Comparison of ENCODE assay signal across 2 cellular contexts in the genomic region with DNA sequence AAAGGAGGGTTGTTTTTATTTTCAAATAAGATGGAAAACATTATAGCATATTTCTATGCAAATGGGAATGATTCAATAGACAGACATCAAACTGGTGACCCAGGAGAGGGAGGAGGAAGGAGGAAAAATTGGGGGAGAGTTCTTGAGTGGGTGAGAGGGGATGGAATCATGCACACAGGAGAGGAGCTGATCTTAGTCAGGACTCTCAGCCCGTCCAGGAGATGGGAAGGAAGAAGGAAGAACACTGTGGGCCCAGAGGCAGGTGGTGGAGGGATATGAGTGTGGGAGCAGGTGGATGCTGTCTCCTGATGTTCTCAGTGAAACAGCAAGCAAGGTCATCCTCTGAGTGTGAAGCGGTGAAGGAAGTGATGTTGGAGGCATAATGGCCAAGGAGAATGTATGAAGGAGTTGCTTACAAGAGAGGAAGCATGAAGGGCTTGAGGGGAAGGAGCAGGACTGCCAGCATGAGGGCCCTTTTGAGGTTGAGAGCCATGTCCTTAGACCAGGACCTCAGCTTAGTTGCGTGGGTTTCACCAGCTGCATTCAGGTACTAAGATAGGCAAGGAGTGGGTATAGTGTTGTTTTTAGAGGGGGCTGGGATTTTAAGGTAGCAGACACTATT.
TF ChIP-seq lines count a peak whose summit lies in the region.

No MANE protein-coding gene starts in this region.

TF ChIP-seq in GM23338, 12 proteins besides CTCF, POLR2A, EP300 and RAD21 (continued from another document):
- TF ChIP-seq, protein P1, sequence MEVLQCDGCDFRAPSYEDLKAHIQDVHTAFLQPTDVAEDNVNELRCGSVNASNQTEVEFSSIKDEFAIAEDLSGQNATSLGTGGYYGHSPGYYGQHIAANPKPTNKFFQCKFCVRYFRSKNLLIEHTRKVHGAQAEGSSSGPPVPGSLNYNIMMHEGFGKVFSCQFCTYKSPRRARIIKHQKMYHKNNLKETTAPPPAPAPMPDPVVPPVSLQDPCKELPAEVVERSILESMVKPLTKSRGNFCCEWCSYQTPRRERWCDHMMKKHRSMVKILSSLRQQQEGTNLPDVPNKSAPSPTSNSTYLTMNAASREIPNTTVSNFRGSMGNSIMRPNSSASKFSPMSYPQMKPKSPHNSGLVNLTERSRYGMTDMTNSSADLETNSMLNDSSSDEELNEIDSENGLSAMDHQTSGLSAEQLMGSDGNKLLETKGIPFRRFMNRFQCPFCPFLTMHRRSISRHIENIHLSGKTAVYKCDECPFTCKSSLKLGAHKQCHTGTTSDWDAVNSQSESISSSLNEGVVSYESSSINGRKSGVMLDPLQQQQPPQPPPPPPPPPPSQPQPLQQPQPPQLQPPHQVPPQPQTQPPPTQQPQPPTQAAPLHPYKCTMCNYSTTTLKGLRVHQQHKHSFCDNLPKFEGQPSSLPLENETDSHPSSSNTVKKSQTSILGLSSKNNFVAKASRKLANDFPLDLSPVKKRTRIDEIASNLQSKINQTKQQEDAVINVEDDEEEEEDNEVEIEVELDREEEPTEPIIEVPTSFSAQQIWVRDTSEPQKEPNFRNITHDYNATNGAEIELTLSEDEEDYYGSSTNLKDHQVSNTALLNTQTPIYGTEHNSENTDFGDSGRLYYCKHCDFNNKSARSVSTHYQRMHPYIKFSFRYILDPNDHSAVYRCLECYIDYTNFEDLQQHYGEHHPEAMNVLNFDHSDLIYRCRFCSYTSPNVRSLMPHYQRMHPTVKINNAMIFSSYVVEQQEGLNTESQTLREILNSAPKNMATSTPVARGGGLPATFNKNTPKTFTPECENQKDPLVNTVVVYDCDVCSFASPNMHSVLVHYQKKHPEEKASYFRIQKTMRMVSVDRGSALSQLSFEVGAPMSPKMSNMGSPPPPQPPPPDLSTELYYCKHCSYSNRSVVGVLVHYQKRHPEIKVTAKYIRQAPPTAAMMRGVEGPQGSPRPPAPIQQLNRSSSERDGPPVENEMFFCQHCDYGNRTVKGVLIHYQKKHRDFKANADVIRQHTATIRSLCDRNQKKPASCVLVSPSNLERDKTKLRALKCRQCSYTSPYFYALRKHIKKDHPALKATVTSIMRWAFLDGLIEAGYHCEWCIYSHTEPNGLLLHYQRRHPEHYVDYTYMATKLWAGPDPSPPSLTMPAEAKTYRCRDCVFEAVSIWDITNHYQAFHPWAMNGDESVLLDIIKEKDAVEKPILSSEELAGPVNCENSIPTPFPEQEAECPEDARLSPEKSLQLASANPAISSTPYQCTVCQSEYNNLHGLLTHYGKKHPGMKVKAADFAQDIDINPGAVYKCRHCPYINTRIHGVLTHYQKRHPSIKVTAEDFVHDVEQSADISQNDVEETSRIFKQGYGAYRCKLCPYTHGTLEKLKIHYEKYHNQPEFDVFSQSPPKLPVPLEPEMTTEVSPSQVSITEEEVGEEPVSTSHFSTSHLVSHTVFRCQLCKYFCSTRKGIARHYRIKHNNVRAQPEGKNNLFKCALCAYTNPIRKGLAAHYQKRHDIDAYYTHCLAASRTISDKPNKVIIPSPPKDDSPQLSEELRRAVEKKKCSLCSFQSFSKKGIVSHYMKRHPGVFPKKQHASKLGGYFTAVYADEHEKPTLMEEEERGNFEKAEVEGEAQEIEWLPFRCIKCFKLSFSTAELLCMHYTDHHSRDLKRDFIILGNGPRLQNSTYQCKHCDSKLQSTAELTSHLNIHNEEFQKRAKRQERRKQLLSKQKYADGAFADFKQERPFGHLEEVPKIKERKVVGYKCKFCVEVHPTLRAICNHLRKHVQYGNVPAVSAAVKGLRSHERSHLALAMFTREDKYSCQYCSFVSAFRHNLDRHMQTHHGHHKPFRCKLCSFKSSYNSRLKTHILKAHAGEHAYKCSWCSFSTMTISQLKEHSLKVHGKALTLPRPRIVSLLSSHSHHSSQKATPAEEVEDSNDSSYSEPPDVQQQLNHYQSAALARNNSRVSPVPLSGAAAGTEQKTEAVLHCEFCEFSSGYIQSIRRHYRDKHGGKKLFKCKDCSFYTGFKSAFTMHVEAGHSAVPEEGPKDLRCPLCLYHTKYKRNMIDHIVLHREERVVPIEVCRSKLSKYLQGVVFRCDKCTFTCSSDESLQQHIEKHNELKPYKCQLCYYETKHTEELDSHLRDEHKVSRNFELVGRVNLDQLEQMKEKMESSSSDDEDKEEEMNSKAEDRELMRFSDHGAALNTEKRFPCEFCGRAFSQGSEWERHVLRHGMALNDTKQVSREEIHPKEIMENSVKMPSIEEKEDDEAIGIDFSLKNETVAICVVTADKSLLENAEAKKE (CRISPR knock-in tag; IDR thresholded peaks at IDR 0.05) = no peak
- TF ChIP-seq EZH2phosphoT487 (IDR thresholded peaks at IDR 0.05; ENCODE audit: unreplicated experiment) (no peak), ZNF331 (CRISPR knock-in tag; IDR thresholded peaks at IDR 0.05; ENCODE audit: low read depth) (no peak), JUNB (IDR thresholded peaks at IDR 0.05; ENCODE audit: unreplicated experiment) (no peak), POLR2AphosphoS5 (IDR thresholded peaks at IDR 0.05; ENCODE audit: low read depth) (no peak)
- TF ChIP-seq, protein P2, sequence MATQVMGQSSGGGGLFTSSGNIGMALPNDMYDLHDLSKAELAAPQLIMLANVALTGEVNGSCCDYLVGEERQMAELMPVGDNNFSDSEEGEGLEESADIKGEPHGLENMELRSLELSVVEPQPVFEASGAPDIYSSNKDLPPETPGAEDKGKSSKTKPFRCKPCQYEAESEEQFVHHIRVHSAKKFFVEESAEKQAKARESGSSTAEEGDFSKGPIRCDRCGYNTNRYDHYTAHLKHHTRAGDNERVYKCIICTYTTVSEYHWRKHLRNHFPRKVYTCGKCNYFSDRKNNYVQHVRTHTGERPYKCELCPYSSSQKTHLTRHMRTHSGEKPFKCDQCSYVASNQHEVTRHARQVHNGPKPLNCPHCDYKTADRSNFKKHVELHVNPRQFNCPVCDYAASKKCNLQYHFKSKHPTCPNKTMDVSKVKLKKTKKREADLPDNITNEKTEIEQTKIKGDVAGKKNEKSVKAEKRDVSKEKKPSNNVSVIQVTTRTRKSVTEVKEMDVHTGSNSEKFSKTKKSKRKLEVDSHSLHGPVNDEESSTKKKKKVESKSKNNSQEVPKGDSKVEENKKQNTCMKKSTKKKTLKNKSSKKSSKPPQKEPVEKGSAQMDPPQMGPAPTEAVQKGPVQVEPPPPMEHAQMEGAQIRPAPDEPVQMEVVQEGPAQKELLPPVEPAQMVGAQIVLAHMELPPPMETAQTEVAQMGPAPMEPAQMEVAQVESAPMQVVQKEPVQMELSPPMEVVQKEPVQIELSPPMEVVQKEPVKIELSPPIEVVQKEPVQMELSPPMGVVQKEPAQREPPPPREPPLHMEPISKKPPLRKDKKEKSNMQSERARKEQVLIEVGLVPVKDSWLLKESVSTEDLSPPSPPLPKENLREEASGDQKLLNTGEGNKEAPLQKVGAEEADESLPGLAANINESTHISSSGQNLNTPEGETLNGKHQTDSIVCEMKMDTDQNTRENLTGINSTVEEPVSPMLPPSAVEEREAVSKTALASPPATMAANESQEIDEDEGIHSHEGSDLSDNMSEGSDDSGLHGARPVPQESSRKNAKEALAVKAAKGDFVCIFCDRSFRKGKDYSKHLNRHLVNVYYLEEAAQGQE (IDR thresholded peaks at IDR 0.05; ENCODE audit: unreplicated experiment) = no peak

TF ChIP-seq in IMR-90, 13 proteins besides CTCF, POLR2A, EP300 and RAD21 (continued from another document):
- TF ChIP-seq, protein P3, sequence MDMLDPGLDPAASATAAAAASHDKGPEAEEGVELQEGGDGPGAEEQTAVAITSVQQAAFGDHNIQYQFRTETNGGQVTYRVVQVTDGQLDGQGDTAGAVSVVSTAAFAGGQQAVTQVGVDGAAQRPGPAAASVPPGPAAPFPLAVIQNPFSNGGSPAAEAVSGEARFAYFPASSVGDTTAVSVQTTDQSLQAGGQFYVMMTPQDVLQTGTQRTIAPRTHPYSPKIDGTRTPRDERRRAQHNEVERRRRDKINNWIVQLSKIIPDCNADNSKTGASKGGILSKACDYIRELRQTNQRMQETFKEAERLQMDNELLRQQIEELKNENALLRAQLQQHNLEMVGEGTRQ (IDR thresholded peaks at IDR 0.05; ENCODE audit: low read depth, low read length) = no peak
- TF ChIP-seq, protein P4, sequence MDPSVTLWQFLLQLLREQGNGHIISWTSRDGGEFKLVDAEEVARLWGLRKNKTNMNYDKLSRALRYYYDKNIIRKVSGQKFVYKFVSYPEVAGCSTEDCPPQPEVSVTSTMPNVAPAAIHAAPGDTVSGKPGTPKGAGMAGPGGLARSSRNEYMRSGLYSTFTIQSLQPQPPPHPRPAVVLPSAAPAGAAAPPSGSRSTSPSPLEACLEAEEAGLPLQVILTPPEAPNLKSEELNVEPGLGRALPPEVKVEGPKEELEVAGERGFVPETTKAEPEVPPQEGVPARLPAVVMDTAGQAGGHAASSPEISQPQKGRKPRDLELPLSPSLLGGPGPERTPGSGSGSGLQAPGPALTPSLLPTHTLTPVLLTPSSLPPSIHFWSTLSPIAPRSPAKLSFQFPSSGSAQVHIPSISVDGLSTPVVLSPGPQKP (IDR thresholded peaks at IDR 0.05; ENCODE audit: borderline replicate concordance, low read depth, low read length) = no peak
- TF ChIP-seq RFX5 (IDR thresholded peaks at IDR 0.05; ENCODE audit: low read depth, low read length) (no peak), MAFK (IDR thresholded peaks at IDR 0.05; ENCODE audit: low read depth, low read length) (no peak), SMC3 (IDR thresholded peaks at IDR 0.05; ENCODE audit: low read depth, low read length) (no peak)
TF ChIP-seq in IMR-90: peak in this region for 0.
